In the genomic region with DNA sequence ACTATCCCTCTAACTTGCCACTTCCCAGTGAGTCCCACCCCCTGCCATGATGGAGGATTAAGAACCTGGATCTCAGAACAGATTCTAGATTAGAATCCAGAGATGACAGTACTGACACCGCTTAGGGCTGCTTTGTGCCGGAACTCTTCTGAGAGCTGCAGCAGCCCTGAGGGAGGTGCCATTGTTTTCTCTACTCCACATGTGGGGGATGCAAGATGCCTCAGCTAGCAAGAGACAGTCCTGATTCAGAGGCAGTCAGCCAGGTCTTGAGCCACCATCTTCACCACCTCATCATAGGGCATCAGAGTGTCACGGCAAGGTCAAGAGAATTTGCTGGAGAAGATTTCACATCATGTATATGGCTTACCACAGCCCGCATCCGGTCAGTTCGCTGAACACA, we compare ENCODE assay signal across 27 cellular contexts. TPM values are rescaled to one million over a fixed set of nuclear protein-coding genes. Genes with fewer than 3 reads are reported as not detected.
A peak's percentile ranks its signal among the peaks of the same experiment; 100 is the strongest.
DNase-seq lines count a peak whose midpoint lies in the region; ATAC-seq, FAIRE-seq and TF ChIP-seq lines count a peak whose summit lies in the region.
"Had no signal": no experiment of that assay in that cellular context is flagged by ENCODE, and none has a peak within 500 bp of the region (broad histone marks: within the 10 kb centered on the region; RNA-seq: fewer than 3 reads in every experiment).

No MANE protein-coding gene starts in this region.

- peaks cover 0 to 17% (median 2%) of the 10 kb centered on the region in 7 donors for H3K9me3 Mint-ChIP-seq in CD4-positive, CD25-positive, alpha-beta regulatory T cell
- H3K9me3 Mint-ChIP-seq in activated T-helper 1 cell treated with anti-CD3 and anti-CD28 coated beads, Interleukin-12 subunit alpha, Interleukin-12 subunit beta, Interleukin-2, Interleukin-4 antibody, amounts not matched to agents 30 ng/mL and 10 ng/mL and 1 ng/mL, durations not matched to agents 14 hours and 24 hours and 36 hours, result no peaks in the 10 kb centered on the region
- peaks cover 3 to 47% (median 20%) of the 10 kb centered on the region in 11 donors for H3K9me3 Mint-ChIP-seq in naive thymus-derived CD4-positive, alpha-beta T cell
- no peaks in the 10 kb centered on the region for H3K9me3 Mint-ChIP-seq in Caco-2 (ENCODE audit: unreplicated experiment)

- H3K27me3 ChIP-seq in CD4-positive, CD25-positive, alpha-beta regulatory T cell (ENCODE audit: control insufficient read depth, insufficient read depth, low read length), result no peaks in the 10 kb centered on the region
- no peaks in the 10 kb centered on the region for H3K27me3 ChIP-seq in naive thymus-derived CD4-positive, alpha-beta T cell (ENCODE audit: control insufficient read depth in 2 of 2, insufficient read depth in 2 of 2, low read length in 2 of 2)
- H3K27me3 ChIP-seq in Caco-2 (replicated peaks; ENCODE audit: control insufficient read depth, insufficient read depth, low read length), result no peaks in the 10 kb centered on the region
- H3K27me3 ChIP-seq: left lung, tibial nerve had no signal

- no peak for FAIRE-seq in GM19239 (lab: Jason Lieb, UNC)
- FAIRE-seq: HTR-8/SVneo had no signal

- H3K4me1 Mint-ChIP-seq in CD4-positive, CD25-positive, alpha-beta regulatory T cell, result peaks cover 4 to 15% (median 9%) of the 10 kb centered on the region in 4 donors
- peaks cover 7% of the 10 kb centered on the region for H3K4me1 Mint-ChIP-seq in activated T-helper 1 cell treated with anti-CD3 and anti-CD28 coated beads, Interleukin-12 subunit alpha, Interleukin-12 subunit beta, Interleukin-2, Interleukin-4 antibody, amounts not matched to agents 30 ng/mL and 10 ng/mL and 1 ng/mL, durations not matched to agents 14 hours and 24 hours and 36 hours (ENCODE audit: low read depth)
- peaks cover 5 to 19% (median 13%) of the 10 kb centered on the region in 7 donors for H3K4me1 Mint-ChIP-seq in naive thymus-derived CD4-positive, alpha-beta T cell
- peaks cover 6% of the 10 kb centered on the region for H3K4me1 Mint-ChIP-seq in Caco-2 (ENCODE audit: low read depth, unreplicated experiment)

- no peak for ATAC-seq in CD4-positive, CD25-positive, alpha-beta regulatory T cell (ENCODE audit: low read depth in 2 of 2)
- ATAC-seq in naive thymus-derived CD4-positive, alpha-beta T cell, result no peak
- no peak for ATAC-seq in GM19452 (IDR thresholded peaks at IDR 0.05; ENCODE audit: unreplicated experiment)
- ATAC-seq in HG03342 (IDR thresholded peaks at IDR 0.05; ENCODE audit: unreplicated experiment), result no peak
- ATAC-seq: effector memory CD8-positive, alpha-beta T cell; left lung had no signal

- H3K4me3 Mint-ChIP-seq in CD4-positive, CD25-positive, alpha-beta regulatory T cell, result peak overlapping the region; percentile 1 to 59 (median 40)
- H3K4me3 Mint-ChIP-seq in activated T-helper 1 cell treated with anti-CD3 and anti-CD28 coated beads, Interleukin-12 subunit alpha, Interleukin-12 subunit beta, Interleukin-2, Interleukin-4 antibody, amounts not matched to agents 30 ng/mL and 10 ng/mL and 1 ng/mL, durations not matched to agents 14 hours and 24 hours and 36 hours, result peak overlapping the region; percentile 41
- H3K4me3 Mint-ChIP-seq in naive thymus-derived CD4-positive, alpha-beta T cell, result peak overlapping the region in 6 of 10 donors; percentile 8 to 58 (median 25)
- H3K4me3 Mint-ChIP-seq in Caco-2 (ENCODE audit: unreplicated experiment), result no peak overlapping the region
- H3K4me3 Mint-ChIP-seq: central memory CD8-positive, alpha-beta T cell; effector memory CD8-positive, alpha-beta T cell; memory B cell had no signal

- peak overlapping the region in 1 of 3 donors; percentile 77 for H3K27ac Mint-ChIP-seq in CD4-positive, CD25-positive, alpha-beta regulatory T cell
- no peak overlapping the region for H3K27ac Mint-ChIP-seq in activated T-helper 1 cell treated with anti-CD3 and anti-CD28 coated beads, Interleukin-12 subunit alpha, Interleukin-12 subunit beta, Interleukin-2, Interleukin-4 antibody, amounts not matched to agents 30 ng/mL and 10 ng/mL and 1 ng/mL, durations not matched to agents 14 hours and 24 hours and 36 hours
- H3K27ac Mint-ChIP-seq in naive thymus-derived CD4-positive, alpha-beta T cell, result peak overlapping the region in 6 of 9 donors; percentile 19 to 82 (median 72)
- no peak overlapping the region for H3K27ac Mint-ChIP-seq in Caco-2 (ENCODE audit: unreplicated experiment)
- H3K27ac Mint-ChIP-seq: memory B cell had no signal

- CTCF ChIA-PET in naive thymus-derived CD4-positive, alpha-beta T cell (lab: Charles Lee), result no interaction called here
- CTCF ChIA-PET in Caco-2 (lab: Charles Lee), result no interaction called here

- H3K36me3 ChIP-seq in CD4-positive, CD25-positive, alpha-beta regulatory T cell (ENCODE audit: control insufficient read depth, insufficient read depth, low read length), result no peaks in the 10 kb centered on the region
- no peaks in the 10 kb centered on the region for H3K36me3 ChIP-seq in naive thymus-derived CD4-positive, alpha-beta T cell (ENCODE audit: control insufficient read depth in 2 of 3, insufficient read depth in 3 of 3, low read length in 3 of 3)
- no peaks in the 10 kb centered on the region; the same call in 1 of the 2 replicates for H3K36me3 ChIP-seq in Caco-2 (ENCODE audit: control insufficient read depth, insufficient read depth, low read length)

- H3K9me3 ChIP-seq in CD4-positive, CD25-positive, alpha-beta regulatory T cell (ENCODE audit: control insufficient read depth in 2 of 2, low read length in 2 of 2), result peaks cover 0 to 5% of the 10 kb centered on the region in 2 experiments
- peaks cover 0 to 24% (median 5%) of the 10 kb centered on the region in 3 experiments for H3K9me3 ChIP-seq in naive thymus-derived CD4-positive, alpha-beta T cell (ENCODE audit: control insufficient read depth in 2 of 3, low read length in 3 of 3)
- no peaks in the 10 kb centered on the region for H3K9me3 ChIP-seq in Caco-2
- H3K9me3 ChIP-seq: left lung, tibial nerve had no signal

- TF ChIP-seq CTCF in Caco-2 (IDR thresholded peaks at IDR 0.05; ENCODE audit: insufficient read depth in 1 of 2, low read depth in 1 of 2, low read length in 1 of 2, severe bottlenecking in 1 of 2, unreplicated experiment in 1 of 2), result no peak

- no peak overlapping the region for H3K4me3 ChIP-seq in CD4-positive, CD25-positive, alpha-beta regulatory T cell (ENCODE audit: low read depth, low read length)
- no peak overlapping the region for H3K4me3 ChIP-seq in naive thymus-derived CD4-positive, alpha-beta T cell (ENCODE audit: low read length)
- no peak overlapping the region for H3K4me3 ChIP-seq in Caco-2 (ENCODE audit: low read depth, low read length)
- H3K4me3 ChIP-seq: left lung, PC-9, tibial nerve had no signal

- BruUV-seq in Caco-2 (replicated peaks; lab: Mats Ljungman, UMichigan), result no TSS peak

- POLR2A ChIA-PET in naive thymus-derived CD4-positive, alpha-beta T cell (lab: Charles Lee), result no interaction called here
- POLR2A ChIA-PET in Caco-2 (lab: Charles Lee), result no interaction called here

- intact Hi-C loops in activated T-helper 1 cell treated with anti-CD3 and anti-CD28 coated beads, Interleukin-12 subunit alpha, Interleukin-12 subunit beta, Interleukin-2, Interleukin-4 antibody, amounts not matched to agents 30 ng/mL and 10 ng/mL and 1 ng/mL, durations not matched to agents 14 hours and 24 hours and 36 hours (cut with micrococcal nuclease), result no loop called here
- intact Hi-C loops in naive thymus-derived CD4-positive, alpha-beta T cell (cut with micrococcal nuclease), result no loop called here
- intact Hi-C loops in Caco-2 (cut with micrococcal nuclease; ENCODE audit: unreplicated experiment), result no loop called here

- H3K27ac ChIP-seq in CD4-positive, CD25-positive, alpha-beta regulatory T cell (ENCODE audit: insufficient read depth, low read length, poor library complexity, severe bottlenecking), result no peak overlapping the region
- H3K27ac ChIP-seq in naive thymus-derived CD4-positive, alpha-beta T cell (ENCODE audit: low read depth, low read length), result no peak overlapping the region
- H3K27ac ChIP-seq: left lung, PC-9, tibial nerve had no signal

- H3K4me1 ChIP-seq in CD4-positive, CD25-positive, alpha-beta regulatory T cell (ENCODE audit: control insufficient read depth, insufficient read depth, low read length, poor library complexity, severe bottlenecking), result peaks cover 18% of the 10 kb centered on the region
- peaks cover 6 to 11% of the 10 kb centered on the region in 2 donors for H3K4me1 ChIP-seq in naive thymus-derived CD4-positive, alpha-beta T cell (ENCODE audit: control insufficient read depth in 2 of 2, insufficient read depth in 2 of 2, low read length in 2 of 2)
- H3K4me1 ChIP-seq in Caco-2, result no peaks in the 10 kb centered on the region

- DNase-seq in CD4-positive, CD25-positive, alpha-beta regulatory T cell, result no peak
- DNase-seq in ELF-1 (ENCODE audit: low read depth, low spot score) (peak; percentile 45), GM19239 (ENCODE audit: insufficient read length, low spot score) (no peak), Caco-2 (no peak)
- DNase-seq in activated T-helper 1 cell treated with anti-CD3 and anti-CD28 coated beads, Interleukin-12 subunit alpha, Interleukin-12 subunit beta, Interleukin-2, Interleukin-4 antibody, amounts not matched to agents 30 ng/mL and 10 ng/mL and 1 ng/mL, durations not matched to agents 14 hours and 24 hours and 36 hours (ENCODE audit: low spot score), result no peak
- no peak for DNase-seq in naive thymus-derived CD4-positive, alpha-beta T cell
- DNase-seq: activated CD4-positive, alpha-beta T cell treated with anti-CD3 and anti-CD28 coated beads for 48 hours; activated effector memory CD4-positive, alpha-beta T cell treated with anti-CD3 and anti-CD28 coated beads, Interleukin-2, amount 50 U/mL, for 16 hours; DMS79; effector memory CD8-positive, alpha-beta T cell; GDM1; GOT3; KG1; NCI-H1105; NCI-H1930; NCI-H524 treated with DMSO at 0.1 percent for 48 hours; PC-9; Right ventricle myocardium superior; stimulated activated CD4-positive, alpha-beta T cell treated with anti-CD3 and anti-CD28 coated beads, Interleukin-4, amount 100 ng/mL, for 24 hours; T-helper 9 cell had no signal

- no peaks in the 10 kb centered on the region for H3K36me3 Mint-ChIP-seq in CD4-positive, CD25-positive, alpha-beta regulatory T cell
- peaks cover 20% of the 10 kb centered on the region for H3K36me3 Mint-ChIP-seq in activated T-helper 1 cell treated with anti-CD3 and anti-CD28 coated beads, Interleukin-12 subunit alpha, Interleukin-12 subunit beta, Interleukin-2, Interleukin-4 antibody, amounts not matched to agents 30 ng/mL and 10 ng/mL and 1 ng/mL, durations not matched to agents 14 hours and 24 hours and 36 hours (ENCODE audit: low read depth)
- peaks cover 15 to 26% (median 22%) of the 10 kb centered on the region in 5 donors for H3K36me3 Mint-ChIP-seq in naive thymus-derived CD4-positive, alpha-beta T cell
- peaks cover 46% of the 10 kb centered on the region for H3K36me3 Mint-ChIP-seq in Caco-2 (ENCODE audit: insufficient read depth, unreplicated experiment)

- no peaks in the 10 kb centered on the region for H3K27me3 Mint-ChIP-seq in CD4-positive, CD25-positive, alpha-beta regulatory T cell
- no peaks in the 10 kb centered on the region for H3K27me3 Mint-ChIP-seq in activated T-helper 1 cell treated with anti-CD3 and anti-CD28 coated beads, Interleukin-12 subunit alpha, Interleukin-12 subunit beta, Interleukin-2, Interleukin-4 antibody, amounts not matched to agents 30 ng/mL and 10 ng/mL and 1 ng/mL, durations not matched to agents 14 hours and 24 hours and 36 hours (ENCODE audit: insufficient read depth)
- no peaks in the 10 kb centered on the region for H3K27me3 Mint-ChIP-seq in naive thymus-derived CD4-positive, alpha-beta T cell
- no peaks in the 10 kb centered on the region for H3K27me3 Mint-ChIP-seq in Caco-2 (ENCODE audit: insufficient read depth, unreplicated experiment)
- H3K27me3 Mint-ChIP-seq: central memory CD8-positive, alpha-beta T cell; effector memory CD8-positive, alpha-beta T cell; memory B cell had no signal

RNA-seq across cellular contexts. Expression of a gene that starts 3.4 kb away (rescaled TPM):
- total RNA-seq in CD4-positive, CD25-positive, alpha-beta regulatory T cell, result 25.3 TPM
- 10 to 100 TPM; 17.5 to 19.6 (median 19.3) TPM for polyA plus RNA-seq in CD4-positive, CD25-positive, alpha-beta regulatory T cell
- total RNA-seq in activated T-helper 1 cell treated with anti-CD3 and anti-CD28 coated beads, Interleukin-12 subunit alpha, Interleukin-12 subunit beta, Interleukin-2, Interleukin-4 antibody, amounts not matched to agents 30 ng/mL and 10 ng/mL and 1 ng/mL, durations not matched to agents 14 hours and 24 hours and 36 hours, result 107 and 111 TPM in 2 replicates
- 10 to 100 TPM; 19.3 to 51.7 (median 21.4) TPM for total RNA-seq in naive thymus-derived CD4-positive, alpha-beta T cell
- polyA plus RNA-seq in naive thymus-derived CD4-positive, alpha-beta T cell, result 10 to 100 TPM; 15.3 to 26.6 TPM
- total RNA-seq in Caco-2 (2022), result 78.1 and 87.8 TPM in 2 replicates

RNA-seq across cellular contexts. Expression of a gene that starts 19.9 kb away (rescaled TPM):
- 3.5 TPM for total RNA-seq in CD4-positive, CD25-positive, alpha-beta regulatory T cell
- polyA plus RNA-seq in CD4-positive, CD25-positive, alpha-beta regulatory T cell, result 10 to 100 TPM; 12.6 to 20.3 (median 16.3) TPM
- total RNA-seq in activated T-helper 1 cell treated with anti-CD3 and anti-CD28 coated beads, Interleukin-12 subunit alpha, Interleukin-12 subunit beta, Interleukin-2, Interleukin-4 antibody, amounts not matched to agents 30 ng/mL and 10 ng/mL and 1 ng/mL, durations not matched to agents 14 hours and 24 hours and 36 hours, result 21.5 and 23.3 TPM in 2 replicates
- total RNA-seq in naive thymus-derived CD4-positive, alpha-beta T cell, result 10 to 100 TPM in 1 of 5 experiments, 1 to 10 TPM in 4; 2.6 to 26.8 (median 5.4) TPM
- polyA plus RNA-seq in naive thymus-derived CD4-positive, alpha-beta T cell, result 10 to 100 TPM; 10.4 to 11.1 TPM
- total RNA-seq in Caco-2 (2022), result 29.8 and 39.9 TPM in 2 replicates

RNA-seq across cellular contexts. Expression of a gene that starts 20.1 kb away (rescaled TPM):
- 51.1 TPM for total RNA-seq in CD4-positive, CD25-positive, alpha-beta regulatory T cell
- 1 to 10 TPM; 2.4 to 4.1 (median 3.3) TPM for polyA plus RNA-seq in CD4-positive, CD25-positive, alpha-beta regulatory T cell
- 168 and 170 TPM in 2 replicates for total RNA-seq in activated T-helper 1 cell treated with anti-CD3 and anti-CD28 coated beads, Interleukin-12 subunit alpha, Interleukin-12 subunit beta, Interleukin-2, Interleukin-4 antibody, amounts not matched to agents 30 ng/mL and 10 ng/mL and 1 ng/mL, durations not matched to agents 14 hours and 24 hours and 36 hours
- 100 to 1,000 TPM in 1 of 5 experiments, 10 to 100 TPM in 4; 54.5 to 138 (median 62.1) TPM for total RNA-seq in naive thymus-derived CD4-positive, alpha-beta T cell
- polyA plus RNA-seq in naive thymus-derived CD4-positive, alpha-beta T cell, result 1 to 10 TPM; 3.6 to 8.8 TPM
- total RNA-seq in Caco-2 (2022), result 167 and 170 TPM in 2 replicates

RNA-seq across cellular contexts. Expression of a gene that starts 54.4 kb away (rescaled TPM):
- total RNA-seq in CD4-positive, CD25-positive, alpha-beta regulatory T cell, result 91.6 TPM
- polyA plus RNA-seq in CD4-positive, CD25-positive, alpha-beta regulatory T cell, result 10 to 100 TPM; 20.5 to 25.9 (median 25.3) TPM
- total RNA-seq in activated T-helper 1 cell treated with anti-CD3 and anti-CD28 coated beads, Interleukin-12 subunit alpha, Interleukin-12 subunit beta, Interleukin-2, Interleukin-4 antibody, amounts not matched to agents 30 ng/mL and 10 ng/mL and 1 ng/mL, durations not matched to agents 14 hours and 24 hours and 36 hours, result 151 and 156 TPM in 2 replicates
- 10 to 100 TPM; 69.5 to 95.5 (median 92.2) TPM for total RNA-seq in naive thymus-derived CD4-positive, alpha-beta T cell
- polyA plus RNA-seq in naive thymus-derived CD4-positive, alpha-beta T cell, result 10 to 100 TPM; 21.5 to 34.3 TPM
- total RNA-seq in Caco-2 (2022), result 80.8 and 86.6 TPM in 2 replicates

Comparison
In these comparisons a context has a peak if more than half of its experiments do, and no peak if none do; other contexts are left out.
1. H3K27ac Mint-ChIP-seq: peak in naive thymus-derived CD4-positive, alpha-beta T cell (6 of 9); none in activated T-helper 1 cell treated with anti-CD3 and anti-CD28 coated beads, Interleukin-12 subunit alpha, Interleukin-12 subunit beta, Interleukin-2, Interleukin-4 antibody, amounts not matched to agents 30 ng/mL and 10 ng/mL and 1 ng/mL, durations not matched to agents 14 hours and 24 hours and 36 hours (single experiment) and Caco-2 (single experiment).